In genomic region chr2:172555522-172556283, GRCh38 we compare ENCODE assay signal across 8 cellular contexts. TPM values are rescaled to one million over a fixed set of nuclear protein-coding genes. Genes with fewer than 3 reads are reported as not detected.
A peak's percentile ranks its signal among the peaks of the same experiment; 100 is the strongest.
DNase-seq lines count a peak whose midpoint lies in the region; ATAC-seq and TF ChIP-seq lines count a peak whose summit lies in the region.

Gene PDK1, plus strand, starts transcription at chr2:172556090. Its CDS starts 61 bp downstream, at chr2:172556151.

- H3K4me3 ChIP-seq in AG10803 (ENCODE audit: low read length): peak within 1 kb of the TSS; percentile 90
- H3K4me3 ChIP-seq in kidney epithelial cell (ENCODE audit: low read depth, low read length): peak within 1 kb of the TSS; percentile 89

- H3K36me3 ChIP-seq in kidney epithelial cell (ENCODE audit: control insufficient read depth, insufficient read depth, low read length): no peaks in the 10 kb centered on the region

- H3K27me3 ChIP-seq in kidney epithelial cell (ENCODE audit: control insufficient read depth, insufficient read depth, low read length): no peaks in the 10 kb centered on the region

- DNase-seq in AG10803 (ENCODE audit: low read depth) (peak; percentile 88), NCI-H446 treated with DMSO at 0.1 percent for 48 hours (lab: John Stamatoyannopoulos, UW) (peak; percentile 68), cerebellar nuclear complex (lab: John Stamatoyannopoulos, UW) (peak; percentile 16 to 65), kidney epithelial cell (ENCODE audit: low read depth) (peak; percentile 28)
- peak; percentile 92 for DNase-seq in activated CD4-positive, CD25-positive, alpha-beta regulatory T cell treated with anti-CD3 and anti-CD28 coated beads, Interleukin-2, amount 50 U/mL, for 72 hours
- DNase-seq in stimulated activated CD4-positive, alpha-beta T cell treated with anti-CD3 and anti-CD28 coated beads, Interleukin-15, amount 100 ng/mL, for 48 hours (ENCODE audit: low read depth in 2 of 2): peak; percentile 85 to 88

- peak; percentile 83 for ATAC-seq in GM19035 (IDR thresholded peaks at IDR 0.05; ENCODE audit: unreplicated experiment)
- peak; percentile 84 for ATAC-seq in HG03342 (IDR thresholded peaks at IDR 0.05; ENCODE audit: unreplicated experiment)

- TF ChIP-seq CTCF in AG10803 (conservative IDR thresholded peaks at IDR 0.05; ENCODE audit: low read length) (no peak), kidney epithelial cell (IDR thresholded peaks at IDR 0.05; ENCODE audit: insufficient read depth, low read length, poor library complexity, severe bottlenecking) (no peak)

RNA-seq across cellular contexts. Expression of gene PDK1, which starts in this region (rescaled TPM):
- total RNA-seq in kidney epithelial cell: 7.7 and 11.8 TPM in 2 replicates

Comparison
In these comparisons a context has a peak if more than half of its experiments do, and no peak if none do; other contexts are left out.
1. Peak in every context shown above with its lines: DNase-seq, ATAC-seq and H3K4me3 ChIP-seq.
2. DNase-seq: peak in every context shown above with its lines; median percentile 92 in activated CD4-positive, CD25-positive, alpha-beta regulatory T cell treated with anti-CD3 and anti-CD28 coated beads, Interleukin-2, amount 50 U/mL, for 72 hours; 88 in AG10803; 86 in stimulated activated CD4-positive, alpha-beta T cell treated with anti-CD3 and anti-CD28 coated beads, Interleukin-15, amount 100 ng/mL, for 48 hours; 68 in NCI-H446 treated with DMSO at 0.1 percent for 48 hours; 40 in cerebellar nuclear complex; 28 in kidney epithelial cell.